Comparison of ENCODE assay signal across 8 cellular contexts in genomic region chr16:74775255-74775654, GRCh38. TPM values are rescaled to one million over a fixed set of nuclear protein-coding genes. Genes with fewer than 3 reads are reported as not detected.
DNase-seq lines count a peak whose midpoint lies in the region; ATAC-seq and TF ChIP-seq lines count a peak whose summit lies in the region.
"Had no signal": no experiment of that assay in that cellular context is flagged by ENCODE, and none has a peak within 500 bp of the region (broad histone marks: within the 10 kb centered on the region; RNA-seq: fewer than 3 reads in every experiment).

No MANE protein-coding gene starts in this region.

- H3K4me3 ChIP-seq in GM12864 (ENCODE audit: low read depth, low read length): peak overlapping the region; percentile 74; the same call in 1 of the 2 replicates
- H3K4me3 ChIP-seq in OCI-LY3 (ENCODE audit: low read length): peak overlapping the region; percentile 68
- peak overlapping the region; percentile 64 for H3K4me3 ChIP-seq in epithelial cell of proximal tubule (ENCODE audit: low read depth, low read length)
- peak overlapping the region; percentile 76 for H3K4me3 ChIP-seq in rectal smooth muscle tissue (ENCODE audit: low read length)

- ATAC-seq in GM18861 (IDR thresholded peaks at IDR 0.05; ENCODE audit: unreplicated experiment): no peak

- H2AFZ ChIP-seq in OCI-LY3 (ENCODE audit: low read depth, low read length): no peak overlapping the region

- no peaks in the 10 kb centered on the region for H3K79me2 ChIP-seq in OCI-LY3 (ENCODE audit: low read length)

- peak overlapping the region; percentile 63 for H3K4me2 ChIP-seq in OCI-LY3 (ENCODE audit: low read length)

- H3K27me3 ChIP-seq in OCI-LY3 (ENCODE audit: low read depth, low read length): peaks cover 44% of the 10 kb centered on the region
- H3K27me3 ChIP-seq in rectal smooth muscle tissue (ENCODE audit: control insufficient read depth, insufficient read depth, low read length): peaks cover 9% of the 10 kb centered on the region

- no peaks in the 10 kb centered on the region for H3K36me3 ChIP-seq in OCI-LY3 (replicated peaks; ENCODE audit: low read depth, low read length)
- no peaks in the 10 kb centered on the region for H3K36me3 ChIP-seq in rectal smooth muscle tissue (ENCODE audit: control insufficient read depth, insufficient read depth, low read length)

- TF ChIP-seq CTCF in GM12864 (IDR thresholded peaks at IDR 0.05; ENCODE audit: low read depth, low read length, missing control alignments): no peak
- TF ChIP-seq CTCF in OCI-LY3 (IDR thresholded peaks at IDR 0.05; ENCODE audit: low read depth, low read length): no peak
- TF ChIP-seq CTCF in epithelial cell of proximal tubule (conservative IDR thresholded peaks at IDR 0.05; ENCODE audit: low read depth, low read length): no peak

- H3K27ac ChIP-seq in OCI-LY3 (ENCODE audit: low read length) (no peak overlapping the region), rectal smooth muscle tissue (ENCODE audit: low read depth, low read length) (no peak overlapping the region)

- no peaks in the 10 kb centered on the region for H3K9me3 ChIP-seq in OCI-LY3 (ENCODE audit: insufficient read depth, low read length)

- H4K20me1 ChIP-seq in OCI-LY3 (ENCODE audit: insufficient read depth, low read length): no peaks in the 10 kb centered on the region; the same call in 1 of the 2 replicates

- DNase-seq in GM12864 (ENCODE audit: low read depth): no peak
- DNase-seq in epithelial cell of proximal tubule (ENCODE audit: low read depth): no peak
- no peak for DNase-seq in HPDE6-E6E7 (ENCODE audit: extremely low spot score)
- DNase-seq in anterior cingulate cortex (lab: John Stamatoyannopoulos, UW): no peak

- H3K4me1 ChIP-seq in OCI-LY3 (ENCODE audit: low read length) (peaks cover 17% of the 10 kb centered on the region), rectal smooth muscle tissue (ENCODE audit: control insufficient read depth, insufficient read depth, low read length) (peaks cover 2% of the 10 kb centered on the region)

- H3K9ac ChIP-seq in OCI-LY3 (ENCODE audit: low read length): no peak overlapping the region
- H3K9ac ChIP-seq in rectal smooth muscle tissue (ENCODE audit: low read length): no peak overlapping the region

RNA-seq across cellular contexts. Expression of gene FA2H, which starts 0.6 kb away (rescaled TPM):
- total RNA-seq in epithelial cell of proximal tubule: 3.3 and 11.5 TPM in 2 replicates
- total RNA-seq: SK-MEL-5 had no signal
